20 cellular contexts compared by ENCODE assay signal in the genomic region with DNA sequence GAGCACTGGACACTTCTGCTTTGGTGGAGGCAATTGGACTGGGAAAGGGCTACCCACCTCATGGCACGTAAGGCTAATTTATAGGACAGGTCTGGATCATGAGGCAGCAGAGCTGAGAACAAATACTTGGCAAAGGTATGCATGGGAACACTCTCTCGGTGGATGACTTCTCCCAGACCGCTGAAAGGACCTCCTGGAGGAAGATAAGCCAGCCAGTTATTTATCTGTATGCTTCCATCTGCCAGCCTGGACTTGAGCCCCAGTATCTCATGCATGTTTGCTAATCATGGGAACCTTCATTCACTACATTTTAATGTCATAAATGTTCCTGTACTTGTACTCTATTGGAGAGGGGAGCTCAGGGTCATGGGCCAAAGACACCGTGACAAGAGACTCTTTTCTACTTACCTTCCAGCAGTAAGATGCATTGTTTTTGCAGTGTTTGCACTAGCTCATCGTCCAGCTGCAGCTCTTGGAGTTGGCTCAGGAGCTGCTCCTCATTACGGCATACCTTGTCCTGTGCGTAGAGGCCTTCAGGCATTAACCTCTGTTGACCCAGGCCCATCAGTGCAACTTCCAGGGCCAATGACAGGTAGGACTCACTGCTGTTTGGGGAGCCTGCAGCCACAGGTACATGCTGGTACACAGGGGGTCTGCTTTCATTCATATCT.
"Had no signal": no experiment of that assay in that cellular context is flagged by ENCODE, and none has a peak within 500 bp of the region (broad histone marks: within the 10 kb centered on the region; RNA-seq: fewer than 3 reads in every experiment).

No MANE protein-coding gene starts in this region.

- H3K27me3 ChIP-seq: brain microvascular endothelial cell, gastrocnemius medialis, tibial artery had no signal

- DNase-seq: activated CD4-positive, alpha-beta T cell treated with anti-CD3 and anti-CD28 coated beads, Interleukin-2, amount 10 ng/mL, durations not matched to agents 7 days and 5 days; activated CD8-positive, alpha-beta memory T cell treated with anti-CD3 and anti-CD28 coated beads, Interleukin-2, amount 50 U/mL, for 4 hours; activated naive CD4-positive, alpha-beta T cell treated with anti-CD3 and anti-CD28 coated beads for 36 hours; activated naive CD8-positive, alpha-beta T cell treated with anti-CD3 and anti-CD28 coated beads, Interleukin-2, amount 50 U/mL, for 24 hours; activated T-cell treated with anti-CD3 and anti-CD28 coated beads, Interleukin-2, amount 50 U/mL, for 4 hours; aorta; brain microvascular endothelial cell; central memory CD4-positive, alpha-beta T cell; cortex of kidney; gastrocnemius medialis; head of caudate nucleus; kidney; stimulated activated CD4-positive, alpha-beta T cell treated with anti-CD3 and anti-CD28 coated beads, Interleukin-12 subunit alpha, Interleukin-12 subunit beta, amount 100 ng/mL, for 4 hours; stimulated activated CD4-positive, alpha-beta T cell treated with anti-CD3 and anti-CD28 coated beads, Interleukin-2, amount 100 ng/mL, for 24 hours; stimulated activated naive CD8-positive, alpha-beta T cell treated with anti-CD3 and anti-CD28 coated beads, Interleukin-15, Interleukin-2, amounts not matched to agents 100 U/mL and 50 U/mL, for 24 hours; tibial artery had no signal

- H3K36me3 ChIP-seq: brain microvascular endothelial cell, gastrocnemius medialis had no signal

- H3K9me3 Mint-ChIP-seq: activated CD4-positive, alpha-beta T cell treated with anti-CD3 and anti-CD28 coated beads, Interleukin-2, amount 10 ng/mL, durations not matched to agents 7 days and 5 days; activated naive CD4-positive, alpha-beta T cell treated with anti-CD3 and anti-CD28 coated beads for 36 hours; activated naive CD8-positive, alpha-beta T cell treated with anti-CD3 and anti-CD28 coated beads, Interleukin-2, amount 50 U/mL, for 24 hours; activated T-cell treated with anti-CD3 and anti-CD28 coated beads, Interleukin-2, amount 50 U/mL, for 4 hours; natural killer cell treated with Interleukin-12 subunit alpha and Interleukin-12 subunit beta and Interleukin-15 and Interleukin-18, amount 100 ng/mL, for 72 hours; T-helper 2 cell treated with Interferon-gamma antibody and Interleukin-4, amounts not matched to agents 5 μg/mL and 100 μg/mL, for 36 hours had no signal

- H3K27me3 Mint-ChIP-seq: activated CD4-positive, alpha-beta T cell treated with anti-CD3 and anti-CD28 coated beads, Interleukin-2, amount 10 ng/mL, durations not matched to agents 7 days and 5 days; activated naive CD8-positive, alpha-beta T cell treated with anti-CD3 and anti-CD28 coated beads, Interleukin-2, amount 50 U/mL, for 24 hours; natural killer cell treated with Interleukin-12 subunit alpha and Interleukin-12 subunit beta and Interleukin-15 and Interleukin-18, amount 100 ng/mL, for 72 hours had no signal

- H3K27ac ChIP-seq: brain microvascular endothelial cell, gastrocnemius medialis, tibial artery had no signal

- H3K4me3 Mint-ChIP-seq: activated CD4-positive, alpha-beta T cell treated with anti-CD3 and anti-CD28 coated beads, Interleukin-2, amount 10 ng/mL, durations not matched to agents 7 days and 5 days; activated naive CD4-positive, alpha-beta T cell treated with anti-CD3 and anti-CD28 coated beads for 36 hours; activated naive CD8-positive, alpha-beta T cell treated with anti-CD3 and anti-CD28 coated beads, Interleukin-2, amount 50 U/mL, for 24 hours; activated T-cell treated with anti-CD3 and anti-CD28 coated beads, Interleukin-2, amount 50 U/mL, for 4 hours; natural killer cell treated with Interleukin-12 subunit alpha and Interleukin-12 subunit beta and Interleukin-15 and Interleukin-18, amount 100 ng/mL, for 72 hours; T-helper 2 cell treated with Interferon-gamma antibody and Interleukin-4, amounts not matched to agents 5 μg/mL and 100 μg/mL, for 36 hours had no signal

- H3K36me3 Mint-ChIP-seq: natural killer cell treated with Interleukin-12 subunit alpha and Interleukin-12 subunit beta and Interleukin-15 and Interleukin-18, amount 100 ng/mL, for 72 hours had no signal

- H3K27ac Mint-ChIP-seq: activated CD4-positive, alpha-beta T cell treated with anti-CD3 and anti-CD28 coated beads, Interleukin-2, amount 10 ng/mL, durations not matched to agents 7 days and 5 days; activated naive CD4-positive, alpha-beta T cell treated with anti-CD3 and anti-CD28 coated beads for 36 hours; activated naive CD8-positive, alpha-beta T cell treated with anti-CD3 and anti-CD28 coated beads, Interleukin-2, amount 50 U/mL, for 24 hours; natural killer cell treated with Interleukin-12 subunit alpha and Interleukin-12 subunit beta and Interleukin-15 and Interleukin-18, amount 100 ng/mL, for 72 hours; T-helper 2 cell treated with Interferon-gamma antibody and Interleukin-4, amounts not matched to agents 5 μg/mL and 100 μg/mL, for 36 hours had no signal

- ATAC-seq: activated naive CD8-positive, alpha-beta T cell treated with anti-CD3 and anti-CD28 coated beads, Interleukin-2, amount 50 U/mL, for 24 hours; activated T-cell treated with anti-CD3 and anti-CD28 coated beads, Interleukin-2, amount 50 U/mL, for 4 hours; gastrocnemius medialis; left lobe of liver; natural killer cell treated with Interleukin-12 subunit alpha and Interleukin-12 subunit beta and Interleukin-15 and Interleukin-18, amount 100 ng/mL, for 72 hours; stimulated activated naive CD8-positive, alpha-beta T cell treated with anti-CD3 and anti-CD28 coated beads, Interleukin-15, Interleukin-2, amounts not matched to agents 100 U/mL and 50 U/mL, for 24 hours had no signal

- H3K4me1 ChIP-seq: gastrocnemius medialis, tibial artery had no signal

- H3K9me3 ChIP-seq: gastrocnemius medialis, tibial artery had no signal

- H3K4me3 ChIP-seq: gastrocnemius medialis, lung, tibial artery had no signal
